9 cellular contexts compared by ENCODE assay signal in the genomic region with DNA sequence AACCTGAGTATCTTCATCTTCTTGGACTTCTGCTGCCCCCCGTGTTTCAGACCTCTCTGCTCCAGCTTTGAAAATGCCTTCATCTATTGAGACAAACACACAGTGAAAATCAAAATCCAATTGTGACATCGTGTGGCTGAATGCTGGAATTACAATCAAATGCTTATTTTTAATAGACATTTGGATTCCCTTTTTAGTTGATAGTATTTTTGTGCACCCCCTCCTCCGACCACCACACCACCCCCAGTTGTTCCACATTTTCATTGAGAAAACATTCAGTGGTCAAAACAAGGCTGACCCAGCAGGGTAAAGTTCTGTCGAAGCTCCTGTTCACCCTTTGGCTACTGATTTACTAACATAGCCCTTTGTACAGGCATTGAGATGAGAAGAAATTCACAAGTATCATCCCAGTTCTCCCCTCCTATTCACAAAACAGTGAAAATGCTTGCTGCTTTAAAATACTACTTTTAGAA.
DNase-seq lines count a peak whose midpoint lies in the region; ATAC-seq and TF ChIP-seq lines count a peak whose summit lies in the region.
"Had no signal": no experiment of that assay in that cellular context is flagged by ENCODE, and none has a peak within 500 bp of the region (broad histone marks: within the 10 kb centered on the region; RNA-seq: fewer than 3 reads in every experiment).

No MANE protein-coding gene starts in this region.

- H3K36me3 ChIP-seq in body of pancreas (replicated peaks in 1 of 2; ENCODE audit: insufficient read depth in 1 of 2, low read depth in 2 of 2) (no peaks in the 10 kb centered on the region), liver (ENCODE audit: control insufficient read depth in 4 of 4, insufficient read depth in 3 of 4, low read depth in 1 of 4, low read length in 3 of 4) (no peaks in the 10 kb centered on the region)

- no peak overlapping the region for H3K9ac ChIP-seq in liver (ENCODE audit: low read depth in 1 of 2, low read length in 2 of 2)

- H3K36me3 Mint-ChIP-seq in activated naive CD4-positive, alpha-beta T cell treated with anti-CD3 and anti-CD28 coated beads, Interleukin-2, amount 10 ng/mL, durations not matched to agents 7 days and 5 days: no peaks in the 10 kb centered on the region
- H3K36me3 Mint-ChIP-seq: activated naive CD4-positive, alpha-beta T cell treated with anti-CD3 and anti-CD28 coated beads, Interleukin-2, amount 50 U/mL, for 24 hours had no signal

- no peaks in the 10 kb centered on the region for H3K4me1 Mint-ChIP-seq in activated naive CD4-positive, alpha-beta T cell treated with anti-CD3 and anti-CD28 coated beads, Interleukin-2, amount 10 ng/mL, durations not matched to agents 7 days and 5 days
- H3K4me1 Mint-ChIP-seq: activated naive CD4-positive, alpha-beta T cell treated with anti-CD3 and anti-CD28 coated beads, Interleukin-2, amount 50 U/mL, for 24 hours had no signal

- TF ChIP-seq RAD21 in liver (IDR thresholded peaks at IDR 0.05): peak; percentile 79 to 85

- 3 to 8% methylated on average over 4 of the region's 4 CpGs for WGBS in body of pancreas, 2 donors
- WGBS in liver: 3% methylated on average over 4 of the region's 4 CpGs

- H3K27me3 Mint-ChIP-seq in activated naive CD4-positive, alpha-beta T cell treated with anti-CD3 and anti-CD28 coated beads, Interleukin-2, amount 10 ng/mL, durations not matched to agents 7 days and 5 days: no peaks in the 10 kb centered on the region
- H3K27me3 Mint-ChIP-seq: activated naive CD4-positive, alpha-beta T cell treated with anti-CD3 and anti-CD28 coated beads, Interleukin-2, amount 50 U/mL, for 24 hours had no signal

- H3K4me1 ChIP-seq in body of pancreas: no peaks in the 10 kb centered on the region
- peaks cover 0 to 13% (median 2%) of the 10 kb centered on the region in 4 donors for H3K4me1 ChIP-seq in liver (ENCODE audit: control insufficient read depth in 4 of 4, insufficient read depth in 4 of 4, low read length in 3 of 4)

- no peak for TF ChIP-seq POLR2A in body of pancreas (IDR thresholded peaks at IDR 0.05)

- H3K4me3 Mint-ChIP-seq in activated naive CD4-positive, alpha-beta T cell treated with anti-CD3 and anti-CD28 coated beads, Interleukin-2, amount 10 ng/mL, durations not matched to agents 7 days and 5 days: no peak overlapping the region
- H3K4me3 Mint-ChIP-seq: activated naive CD4-positive, alpha-beta T cell treated with anti-CD3 and anti-CD28 coated beads, Interleukin-2, amount 50 U/mL, for 24 hours had no signal

- CTCF ChIA-PET in activated naive CD4-positive, alpha-beta T cell treated with anti-CD3 and anti-CD28 coated beads, Interleukin-2, amount 10 ng/mL, durations not matched to agents 7 days and 5 days (lab: Charles Lee): interaction anchor here (0.8 to 1.0 kb wide), 2 partner anchors 8 to 9 kb away, joined by 3 read pairs; no protein-coding TSS in a partner anchor

- H3K27ac ChIP-seq in body of pancreas (no peak overlapping the region), liver (ENCODE audit: low read depth in 1 of 2, low read length in 2 of 2) (no peak overlapping the region)

- H3K4me3 ChIP-seq in body of pancreas: no peak overlapping the region
- no peak overlapping the region for H3K4me3 ChIP-seq in liver (ENCODE audit: low read depth in 1 of 3, low read length in 3 of 3)

- no peak overlapping the region for H3K27ac Mint-ChIP-seq in activated naive CD4-positive, alpha-beta T cell treated with anti-CD3 and anti-CD28 coated beads, Interleukin-2, amount 10 ng/mL, durations not matched to agents 7 days and 5 days
- H3K27ac Mint-ChIP-seq: activated naive CD4-positive, alpha-beta T cell treated with anti-CD3 and anti-CD28 coated beads, Interleukin-2, amount 50 U/mL, for 24 hours had no signal

- TF ChIP-seq CTCF in body of pancreas (IDR thresholded peaks at IDR 0.05): peak; percentile 34 to 63 (median 59)
- TF ChIP-seq CTCF in liver (IDR thresholded peaks at IDR 0.05; ENCODE audit: low read depth, low read length, missing input control): peak; percentile 64

- H3K9me3 Mint-ChIP-seq in activated naive CD4-positive, alpha-beta T cell treated with anti-CD3 and anti-CD28 coated beads, Interleukin-2, amount 10 ng/mL, durations not matched to agents 7 days and 5 days: no peaks in the 10 kb centered on the region
- H3K9me3 Mint-ChIP-seq: activated naive CD4-positive, alpha-beta T cell treated with anti-CD3 and anti-CD28 coated beads, Interleukin-2, amount 50 U/mL, for 24 hours had no signal

- no peaks in the 10 kb centered on the region for H3K27me3 ChIP-seq in body of pancreas
- H3K27me3 ChIP-seq in liver (ENCODE audit: control insufficient read depth in 4 of 4, insufficient read depth in 4 of 4, low read length in 3 of 4): no peaks in the 10 kb centered on the region

- intact Hi-C loops in body of pancreas (cut with DNase I): no loop called here

- DNase-seq in activated naive CD4-positive, alpha-beta T cell treated with anti-CD3 and anti-CD28 coated beads, Interleukin-2, amount 10 ng/mL, durations not matched to agents 7 days and 5 days: peak; percentile 24
- DNase-seq in activated naive CD4-positive, alpha-beta T cell treated with Interleukin-2 at 50 U/mL for 16 hours: no peak
- DNase-seq in NCI-H460 (ENCODE audit: extremely low read depth, low read depth) (peak; percentile 33), body of pancreas (peak in 2 of 4 donors; percentile 6 to 11)

- ATAC-seq in HG02870 (IDR thresholded peaks at IDR 0.05; ENCODE audit: unreplicated experiment): peak; percentile 66
- ATAC-seq in body of pancreas: peak; percentile 52
- ATAC-seq in HG03139 (IDR thresholded peaks at IDR 0.05; ENCODE audit: unreplicated experiment): no peak
- ATAC-seq in GM18867 (IDR thresholded peaks at IDR 0.05; ENCODE audit: unreplicated experiment): no peak

- no peaks in the 10 kb centered on the region for H3K9me3 ChIP-seq in body of pancreas
- no peaks in the 10 kb centered on the region for H3K9me3 ChIP-seq in liver (ENCODE audit: control insufficient read depth in 4 of 4, low read length in 3 of 4)

TF ChIP-seq in liver, 16 proteins besides CTCF, POLR2A, EP300 and RAD21:
- TF ChIP-seq HNF4A (conservative IDR thresholded peaks at IDR 0.05) (peak in 1 of 2 donors; percentile 15), NR2F2 (IDR thresholded peaks at IDR 0.05) (no peak)

Comparison
In these comparisons a context has a peak if more than half of its experiments do, and no peak if none do; other contexts are left out.
1. ATAC-seq: peak in HG02870 (single experiment) and body of pancreas (single experiment); none in HG03139 (single experiment) and GM18867 (single experiment).